Comparison of ENCODE assay signal across 8 cellular contexts in the genomic region with DNA sequence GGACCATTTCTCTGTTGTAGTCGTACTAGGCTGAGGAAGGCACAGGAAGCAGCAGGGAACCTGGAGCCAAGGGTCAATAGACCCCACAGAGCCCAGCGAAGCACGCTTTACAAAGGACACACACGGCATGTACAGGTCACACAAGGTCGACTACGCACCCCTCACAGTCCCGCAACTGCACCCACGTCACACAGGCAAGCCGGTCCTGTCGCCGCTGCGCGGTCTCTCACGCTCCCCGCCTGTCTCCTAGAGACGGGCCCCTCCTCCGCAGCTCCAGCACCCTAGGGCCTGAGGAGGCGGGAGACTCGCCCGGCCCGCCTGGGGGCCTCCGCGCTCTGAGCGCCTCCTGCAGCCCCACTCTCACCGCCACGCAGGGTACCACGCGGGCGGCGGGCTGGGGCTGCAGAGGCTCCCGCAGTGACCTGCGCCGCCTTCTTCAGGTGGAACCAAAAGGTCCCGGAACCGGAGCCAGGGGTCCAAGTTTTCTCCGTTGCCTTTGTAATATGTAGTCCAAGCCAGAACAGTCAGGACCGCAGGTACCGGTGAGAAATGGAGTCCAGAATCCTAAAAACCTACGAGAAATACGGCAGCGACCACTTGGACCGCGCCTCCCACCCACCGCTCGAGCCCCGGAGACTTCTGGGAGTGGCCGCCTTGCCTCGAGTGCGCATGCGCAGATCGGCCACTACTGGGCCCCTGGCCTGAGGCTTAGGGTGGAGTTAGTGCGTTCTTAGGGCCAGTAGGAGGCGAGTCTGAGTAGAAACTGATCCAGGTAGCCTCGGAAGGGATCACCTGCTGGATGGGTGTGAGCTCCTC.
DNase-seq lines count a peak whose midpoint lies in the region; ATAC-seq lines count a peak whose summit lies in the region.

A gene (minus strand): TSS at position 651 of the 816 bp plus-strand sequence. CDS start 8,143 bp downstream, outside the sequence.

- peaks cover 19% of the 10 kb centered on the region for H3K36me3 Mint-ChIP-seq in effector memory CD8-positive, alpha-beta T cell (ENCODE audit: insufficient read depth)
- H3K36me3 Mint-ChIP-seq in memory B cell = peaks cover 6% of the 10 kb centered on the region

- H3K9me3 Mint-ChIP-seq in effector memory CD8-positive, alpha-beta T cell = no peaks in the 10 kb centered on the region
- no peaks in the 10 kb centered on the region for H3K9me3 Mint-ChIP-seq in memory B cell

- H3K4me1 Mint-ChIP-seq in effector memory CD8-positive, alpha-beta T cell (ENCODE audit: low read depth in 2 of 2) = peaks cover 12 to 15% of the 10 kb centered on the region in 2 donors
- peaks cover 9% of the 10 kb centered on the region for H3K4me1 Mint-ChIP-seq in memory B cell

- DNase-seq in AG20443 (ENCODE audit: low spot score) (peak; percentile 99), NCI-H526 (lab: John Stamatoyannopoulos, UW) (peak; percentile 97 to 99), memory B cell (ENCODE audit: low spot score in 2 of 2) (peak; percentile 80 to 81)
- peak; percentile 61 to 69 for DNase-seq in activated CD8-positive, alpha-beta memory T cell treated with anti-CD3 and anti-CD28 coated beads for 1 hour (ENCODE audit: extremely low read depth in 1 of 2, low read depth in 1 of 2)
- peak; percentile 65 to 73 (median 68) for DNase-seq in effector memory CD8-positive, alpha-beta T cell
- DNase-seq in stimulated activated CD8-positive, alpha-beta memory T cell treated with anti-CD3 and anti-CD28 coated beads, Interleukin-12 subunit alpha, Interleukin-12 subunit beta, amount 100 ng/mL, for 1 hour (ENCODE audit: low read depth) = peak; percentile 69

- H3K27me3 Mint-ChIP-seq in effector memory CD8-positive, alpha-beta T cell = no peaks in the 10 kb centered on the region
- no peaks in the 10 kb centered on the region for H3K27me3 Mint-ChIP-seq in memory B cell

- peak; percentile 83 for ATAC-seq in GM19043 (IDR thresholded peaks at IDR 0.05; ENCODE audit: low read depth, unreplicated experiment)
- ATAC-seq in HG03378 (IDR thresholded peaks at IDR 0.05; ENCODE audit: unreplicated experiment) = peak; percentile 72
- ATAC-seq in effector memory CD8-positive, alpha-beta T cell (replicated peaks) = peak; percentile 84
- ATAC-seq in memory B cell (ENCODE audit: low read depth) = peak; percentile 86

- H3K4me3 Mint-ChIP-seq in effector memory CD8-positive, alpha-beta T cell = peak within 1 kb of the TSS; percentile 86 to 90
- H3K4me3 Mint-ChIP-seq in memory B cell = peak within 1 kb of the TSS; percentile 97

- peak within 1 kb of the TSS; percentile 92 to 95 for H3K27ac Mint-ChIP-seq in effector memory CD8-positive, alpha-beta T cell
- peak within 1 kb of the TSS; percentile 95 for H3K27ac Mint-ChIP-seq in memory B cell

Comparison
In these comparisons a context has a peak if more than half of its experiments do, and no peak if none do; other contexts are left out.
1. Peak in every context shown above with its lines: DNase-seq and ATAC-seq.